In genomic region chr12:104288635-104289258, GRCh38 we compare ENCODE assay signal across 8 cellular contexts. TPM values are rescaled to one million over a fixed set of nuclear protein-coding genes. Genes with fewer than 3 reads are reported as not detected.
DNase-seq lines count a peak whose midpoint lies in the region; ATAC-seq and TF ChIP-seq lines count a peak whose summit lies in the region.

No MANE protein-coding gene starts in this region.

- H3K4me3 Mint-ChIP-seq in CD14-positive monocyte, result peak overlapping the region; percentile 95 to 98
- peak overlapping the region; percentile 93 for H3K4me3 Mint-ChIP-seq in activated CD8-positive, alpha-beta T cell treated with anti-CD3 and anti-CD28 coated beads for 36 hours

- intact Hi-C loops in CD14-positive monocyte (cut with micrococcal nuclease), result loop anchor here (5.0 to 10.0 kb wide), 3 partner anchors 71 to 154 kb away; partner anchors contain the start of genes NFYB (in 2 of the 2) and TXNRD1 (in 1 of the 2)
- intact Hi-C loops in activated CD8-positive, alpha-beta T cell treated with anti-CD3 and anti-CD28 coated beads for 36 hours (cut with micrococcal nuclease), result loop anchor here (5.0 kb wide), 1 partner anchor 71 kb away; the partner anchor contains the start of gene TXNRD1

- H3K27ac Mint-ChIP-seq in CD14-positive monocyte, result peak overlapping the region; percentile 99 to 100 (median 99)
- peak overlapping the region; percentile 98 for H3K27ac Mint-ChIP-seq in activated CD8-positive, alpha-beta T cell treated with anti-CD3 and anti-CD28 coated beads for 36 hours

- DNase-seq in CD14-positive monocyte (ENCODE audit: low spot score) (peak; percentile 72), HL-60 (ENCODE audit: low read depth in 1 of 2, low spot score in 1 of 2) (peak; percentile 81 to 92), NCI-H82 treated with DMSO at 0.1 percent for 48 hours (lab: John Stamatoyannopoulos, UW; ENCODE audit: unreplicated experiment) (peak; percentile 73), lung (ENCODE audit: low spot score) (peak; percentile 84)
- peak; percentile 87 for DNase-seq in activated CD8-positive, alpha-beta T cell treated with anti-CD3 and anti-CD28 coated beads for 36 hours
- peak; percentile 76 to 81 (median 81) for DNase-seq in stimulated activated CD4-positive, alpha-beta T cell treated with anti-CD3 and anti-CD28 coated beads, TNF-alpha, amount 100 ng/mL, for 48 hours (ENCODE audit: low read depth in 3 of 3)

- CTCF ChIA-PET in activated CD8-positive, alpha-beta T cell treated with anti-CD3 and anti-CD28 coated beads for 36 hours (lab: Charles Lee), result interaction anchor here (0.9 to 7.3 kb wide), 8 partner anchors 10 to 93 kb away, joined by 3 to 59 read pairs (median 4); partner anchors contain the start of genes EID3 and TXNRD1

- H3K36me3 ChIP-seq in ectodermal cell (ENCODE audit: control insufficient read depth, insufficient read depth, low read length) (peaks cover 3% of the 10 kb centered on the region), lung (ENCODE audit: control insufficient read depth in 2 of 2, insufficient read depth in 2 of 2, low read length in 2 of 2) (peaks cover 13 to 15% of the 10 kb centered on the region in 2 donors)

- H3K27ac ChIP-seq in HL-60 (replicated peaks), result peak overlapping the region; percentile 97
- peak overlapping the region; percentile 88 for H3K27ac ChIP-seq in ectodermal cell (ENCODE audit: insufficient read depth, low read depth, low read length, poor library complexity, severe bottlenecking)
- H3K27ac ChIP-seq in lung (ENCODE audit: low read depth in 1 of 2, low read length in 1 of 2), result peak overlapping the region; percentile 88 to 97

- ATAC-seq in GM19452 (IDR thresholded peaks at IDR 0.05; ENCODE audit: unreplicated experiment) (peak; percentile 57), lung (ENCODE audit: insufficient read depth, low FRiP score) (peak; percentile 75)
- ATAC-seq in activated CD8-positive, alpha-beta T cell treated with anti-CD3 and anti-CD28 coated beads for 36 hours, result peak; percentile 71

- peaks cover 18 to 30% of the 10 kb centered on the region in 2 donors for H3K36me3 Mint-ChIP-seq in CD14-positive monocyte
- peaks cover 46% of the 10 kb centered on the region for H3K36me3 Mint-ChIP-seq in activated CD8-positive, alpha-beta T cell treated with anti-CD3 and anti-CD28 coated beads for 36 hours (ENCODE audit: low read depth)

- H3K27me3 ChIP-seq in HL-60 (ENCODE audit: insufficient read depth, poor library complexity, severe bottlenecking), result no peaks in the 10 kb centered on the region
- no peaks in the 10 kb centered on the region for H3K27me3 ChIP-seq in ectodermal cell (ENCODE audit: control insufficient read depth, insufficient read depth, low read length, poor library complexity, severe bottlenecking)
- no peaks in the 10 kb centered on the region for H3K27me3 ChIP-seq in lung (ENCODE audit: control insufficient read depth, insufficient read depth)

- H3K9me3 ChIP-seq in ectodermal cell (ENCODE audit: control insufficient read depth, low read length) (no peaks in the 10 kb centered on the region), lung (ENCODE audit: control insufficient read depth in 2 of 2, insufficient read depth in 1 of 2, low read length in 1 of 2) (no peaks in the 10 kb centered on the region)

- WGBS in ectodermal cell, 2 experiments, result 0 to 1% methylated on average over 41 of the region's 41 CpGs
- WGBS in lung, 2 donors, result 0 to 1% methylated on average over 41 of the region's 41 CpGs

- H3K9me3 Mint-ChIP-seq in CD14-positive monocyte, result peaks cover 0 to 5% (median 0%) of the 10 kb centered on the region in 7 donors
- no peaks in the 10 kb centered on the region for H3K9me3 Mint-ChIP-seq in activated CD8-positive, alpha-beta T cell treated with anti-CD3 and anti-CD28 coated beads for 36 hours

- H3K27me3 Mint-ChIP-seq in CD14-positive monocyte (ENCODE audit: low read depth in 3 of 3), result no peaks in the 10 kb centered on the region
- no peaks in the 10 kb centered on the region for H3K27me3 Mint-ChIP-seq in activated CD8-positive, alpha-beta T cell treated with anti-CD3 and anti-CD28 coated beads for 36 hours

- TF ChIP-seq CTCF in CD14-positive monocyte (IDR thresholded peaks at IDR 0.05), result no peak
- TF ChIP-seq CTCF in HL-60 (IDR thresholded peaks at IDR 0.05; ENCODE audit: insufficient read depth, low read length), result no peak
- no peak for TF ChIP-seq CTCF in activated CD8-positive, alpha-beta T cell treated with anti-CD3 and anti-CD28 coated beads for 36 hours (IDR thresholded peaks at IDR 0.05)
- TF ChIP-seq CTCF in lung (IDR thresholded peaks at IDR 0.05; ENCODE audit: control extremely low read depth, extremely low read depth), result no peak

- peaks cover 33% of the 10 kb centered on the region for H3K4me1 Mint-ChIP-seq in CD14-positive monocyte
- peaks cover 19% of the 10 kb centered on the region for H3K4me1 Mint-ChIP-seq in activated CD8-positive, alpha-beta T cell treated with anti-CD3 and anti-CD28 coated beads for 36 hours (ENCODE audit: low read depth)

- H3K4me1 ChIP-seq in ectodermal cell (ENCODE audit: control insufficient read depth, insufficient read depth, low read length) (peaks cover 11% of the 10 kb centered on the region), lung (ENCODE audit: control insufficient read depth in 2 of 2, insufficient read depth in 2 of 2, low read length in 2 of 2) (peaks cover 0 to 5% of the 10 kb centered on the region in 2 donors)

- H3K4me3 ChIP-seq in HL-60 (replicated peaks; ENCODE audit: insufficient read depth, low read length), result peak overlapping the region; percentile 80
- H3K4me3 ChIP-seq in ectodermal cell (ENCODE audit: insufficient read depth, low read depth, low read length), result peak overlapping the region; percentile 78
- H3K4me3 ChIP-seq in lung, result peak overlapping the region; percentile 72

- POLR2A ChIA-PET in activated CD8-positive, alpha-beta T cell treated with anti-CD3 and anti-CD28 coated beads for 36 hours (lab: Charles Lee), result interaction anchor here (0.6 to 8.6 kb wide), 16 partner anchors 9 to 819 kb away, joined by 3 to 118 read pairs (median 4); partner anchors contain the start of genes CHST11, EID3, HSP90B1 and NFYB

RNA-seq across cellular contexts. Expression of gene EID3, which starts 14.8 kb away (rescaled TPM):
- 1 to 10 TPM in 1 of 2 donors, under 1 TPM in 1; 0.64 to 1.0 TPM for polyA plus RNA-seq in CD14-positive monocyte
- total RNA-seq in activated CD8-positive, alpha-beta T cell treated with anti-CD3 and anti-CD28 coated beads for 36 hours, result 1 to 10 TPM; 3.7 to 4.8 TPM
- polyA plus RNA-seq in ectodermal cell (2013, experiment 1 of 4), result 0.65 TPM
- 0.91 TPM for polyA plus RNA-seq in ectodermal cell (2013, experiment 2 of 4)
- polyA plus RNA-seq in ectodermal cell (2013, experiment 3 of 4), result 0.32 TPM
- polyA plus RNA-seq in ectodermal cell (2013, experiment 4 of 4), result 0.32 TPM
- total RNA-seq in lung, result 10 to 100 TPM in 1 of 2 donors, 1 to 10 TPM in 1; 7.4 to 16.6 TPM
- polyA plus RNA-seq in lung, result 1 to 10 TPM in 1 of 2 donors, under 1 TPM in 1; 0.89 to 1.6 TPM

Comparison
In these comparisons a context has a peak if more than half of its experiments do, and no peak if none do; other contexts are left out.
1. Peak in every context shown above with its lines: DNase-seq, ATAC-seq, H3K4me3 ChIP-seq and H3K27ac ChIP-seq.